Comparison of ENCODE assay signal across 8 cellular contexts in the genomic region with DNA sequence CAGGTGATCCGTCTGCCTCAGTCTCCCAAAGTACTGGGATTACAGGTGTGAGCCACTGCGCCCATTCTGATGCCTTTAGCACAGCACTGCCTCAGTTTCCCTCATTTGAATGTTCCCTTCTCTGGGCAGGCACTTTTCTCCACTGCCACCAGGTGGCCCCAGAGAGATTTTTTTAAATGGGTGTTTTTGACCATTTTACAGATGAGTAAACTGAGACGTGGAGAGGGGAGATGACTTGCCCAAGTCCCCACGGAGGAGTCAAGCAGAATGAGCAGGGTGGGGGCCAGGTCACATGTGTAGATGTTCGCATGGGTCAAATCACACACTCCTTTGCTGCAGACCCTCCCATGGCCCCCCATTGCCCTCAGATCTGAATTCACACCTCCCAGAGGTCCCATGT. TPM values are rescaled to one million over a fixed set of nuclear protein-coding genes. Genes with fewer than 3 reads are reported as not detected.
DNase-seq lines count a peak whose midpoint lies in the region; ATAC-seq, FAIRE-seq and TF ChIP-seq lines count a peak whose summit lies in the region.

No MANE protein-coding gene starts in this region.

- peaks cover 5% of the 10 kb centered on the region for H3K36me3 Mint-ChIP-seq in Caco-2 (ENCODE audit: insufficient read depth, unreplicated experiment)
- peaks cover 2% of the 10 kb centered on the region for H3K36me3 Mint-ChIP-seq in chondrocyte (ENCODE audit: low read depth)
- H3K36me3 Mint-ChIP-seq in neural crest cell (ENCODE audit: low read depth): no peaks in the 10 kb centered on the region
- no peaks in the 10 kb centered on the region for H3K36me3 Mint-ChIP-seq in activated naive CD4-positive, alpha-beta T cell treated with anti-CD3 and anti-CD28 coated beads, Interleukin-2, amount 10 ng/mL, durations not matched to agents 7 days and 5 days
- H3K36me3 Mint-ChIP-seq in activated T-helper 1 cell treated with anti-CD3 and anti-CD28 coated beads, Interleukin-12 subunit alpha, Interleukin-12 subunit beta, Interleukin-2, Interleukin-4 antibody, amounts not matched to agents 30 ng/mL and 10 ng/mL and 1 ng/mL, durations not matched to agents 14 hours and 24 hours and 36 hours (ENCODE audit: low read depth): peaks cover 3% of the 10 kb centered on the region

- FAIRE-seq in urothelium cell line (lab: Jason Lieb, UNC): no peak

- H3K4me3 Mint-ChIP-seq in Caco-2 (ENCODE audit: unreplicated experiment) (no peak overlapping the region), chondrocyte (ENCODE audit: unreplicated experiment) (no peak overlapping the region), neural crest cell (no peak overlapping the region)
- H3K4me3 Mint-ChIP-seq in activated naive CD4-positive, alpha-beta T cell treated with anti-CD3 and anti-CD28 coated beads, Interleukin-2, amount 10 ng/mL, durations not matched to agents 7 days and 5 days: no peak overlapping the region
- no peak overlapping the region for H3K4me3 Mint-ChIP-seq in activated T-helper 1 cell treated with anti-CD3 and anti-CD28 coated beads, Interleukin-12 subunit alpha, Interleukin-12 subunit beta, Interleukin-2, Interleukin-4 antibody, amounts not matched to agents 30 ng/mL and 10 ng/mL and 1 ng/mL, durations not matched to agents 14 hours and 24 hours and 36 hours

- H3K4me3 ChIP-seq in Caco-2 (ENCODE audit: low read depth, low read length): no peak overlapping the region
- no peak overlapping the region for H3K4me3 ChIP-seq in KMS-11 (IDR thresholded peaks at IDR 0.05; ENCODE audit: insufficient read depth, low read depth, low read length)

- peaks cover 3% of the 10 kb centered on the region for H3K27me3 Mint-ChIP-seq in Caco-2 (ENCODE audit: insufficient read depth, unreplicated experiment)
- peaks cover 14% of the 10 kb centered on the region for H3K27me3 Mint-ChIP-seq in chondrocyte (ENCODE audit: low read depth)
- H3K27me3 Mint-ChIP-seq in neural crest cell (ENCODE audit: low read depth): peaks cover 83% of the 10 kb centered on the region
- peaks cover 90% of the 10 kb centered on the region for H3K27me3 Mint-ChIP-seq in activated naive CD4-positive, alpha-beta T cell treated with anti-CD3 and anti-CD28 coated beads, Interleukin-2, amount 10 ng/mL, durations not matched to agents 7 days and 5 days
- peaks cover 65% of the 10 kb centered on the region for H3K27me3 Mint-ChIP-seq in activated T-helper 1 cell treated with anti-CD3 and anti-CD28 coated beads, Interleukin-12 subunit alpha, Interleukin-12 subunit beta, Interleukin-2, Interleukin-4 antibody, amounts not matched to agents 30 ng/mL and 10 ng/mL and 1 ng/mL, durations not matched to agents 14 hours and 24 hours and 36 hours (ENCODE audit: insufficient read depth)

- H3K9me3 ChIP-seq in Caco-2: no peaks in the 10 kb centered on the region

- H3K27ac ChIP-seq in KMS-11: no peak overlapping the region

- CTCF ChIA-PET in Caco-2 (lab: Charles Lee): no interaction called here
- CTCF ChIA-PET in activated naive CD4-positive, alpha-beta T cell treated with anti-CD3 and anti-CD28 coated beads, Interleukin-2, amount 10 ng/mL, durations not matched to agents 7 days and 5 days (lab: Charles Lee): no interaction called here

- no peak for ATAC-seq in GM18498 (IDR thresholded peaks at IDR 0.05; ENCODE audit: unreplicated experiment)

- H3K79me2 ChIP-seq in KMS-11 (ENCODE audit: insufficient read depth, low read depth): no peaks in the 10 kb centered on the region

- POLR2A ChIA-PET in Caco-2 (lab: Charles Lee): no interaction called here

- H3K4me1 Mint-ChIP-seq in Caco-2 (ENCODE audit: low read depth, unreplicated experiment): peaks cover 6% of the 10 kb centered on the region
- H3K4me1 Mint-ChIP-seq in chondrocyte (ENCODE audit: low read depth): peaks cover 38% of the 10 kb centered on the region
- peaks cover 9% of the 10 kb centered on the region for H3K4me1 Mint-ChIP-seq in neural crest cell
- H3K4me1 Mint-ChIP-seq in activated naive CD4-positive, alpha-beta T cell treated with anti-CD3 and anti-CD28 coated beads, Interleukin-2, amount 10 ng/mL, durations not matched to agents 7 days and 5 days: peaks cover 20% of the 10 kb centered on the region
- peaks cover 13% of the 10 kb centered on the region for H3K4me1 Mint-ChIP-seq in activated T-helper 1 cell treated with anti-CD3 and anti-CD28 coated beads, Interleukin-12 subunit alpha, Interleukin-12 subunit beta, Interleukin-2, Interleukin-4 antibody, amounts not matched to agents 30 ng/mL and 10 ng/mL and 1 ng/mL, durations not matched to agents 14 hours and 24 hours and 36 hours (ENCODE audit: low read depth)

- no peak overlapping the region for H2AFZ ChIP-seq in KMS-11 (ENCODE audit: low read depth)

- no TSS peak for BruUV-seq in Caco-2 (replicated peaks; lab: Mats Ljungman, UMichigan)

- H3K9me3 Mint-ChIP-seq in Caco-2 (ENCODE audit: unreplicated experiment) (no peaks in the 10 kb centered on the region), chondrocyte (ENCODE audit: low read depth) (peaks cover 7% of the 10 kb centered on the region), neural crest cell (no peaks in the 10 kb centered on the region)
- peaks cover 5% of the 10 kb centered on the region for H3K9me3 Mint-ChIP-seq in activated naive CD4-positive, alpha-beta T cell treated with anti-CD3 and anti-CD28 coated beads, Interleukin-2, amount 10 ng/mL, durations not matched to agents 7 days and 5 days
- H3K9me3 Mint-ChIP-seq in activated T-helper 1 cell treated with anti-CD3 and anti-CD28 coated beads, Interleukin-12 subunit alpha, Interleukin-12 subunit beta, Interleukin-2, Interleukin-4 antibody, amounts not matched to agents 30 ng/mL and 10 ng/mL and 1 ng/mL, durations not matched to agents 14 hours and 24 hours and 36 hours: no peaks in the 10 kb centered on the region

- intact Hi-C loops in Caco-2 (cut with micrococcal nuclease; ENCODE audit: unreplicated experiment): loop anchor here (2.0 kb wide), 1 partner anchor 23 kb away; no protein-coding TSS in a partner anchor
- intact Hi-C loops in activated T-helper 1 cell treated with anti-CD3 and anti-CD28 coated beads, Interleukin-12 subunit alpha, Interleukin-12 subunit beta, Interleukin-2, Interleukin-4 antibody, amounts not matched to agents 30 ng/mL and 10 ng/mL and 1 ng/mL, durations not matched to agents 14 hours and 24 hours and 36 hours (cut with micrococcal nuclease): loop anchor here (1.0 to 5.0 kb wide), 2 partner anchors 22 to 163 kb away; no protein-coding TSS in a partner anchor

- H3K27ac Mint-ChIP-seq in Caco-2 (ENCODE audit: unreplicated experiment): no peak overlapping the region
- no peak overlapping the region for H3K27ac Mint-ChIP-seq in chondrocyte (ENCODE audit: unreplicated experiment)
- H3K27ac Mint-ChIP-seq in neural crest cell (ENCODE audit: unreplicated experiment): no peak overlapping the region
- no peak overlapping the region for H3K27ac Mint-ChIP-seq in activated naive CD4-positive, alpha-beta T cell treated with anti-CD3 and anti-CD28 coated beads, Interleukin-2, amount 10 ng/mL, durations not matched to agents 7 days and 5 days
- no peak overlapping the region for H3K27ac Mint-ChIP-seq in activated T-helper 1 cell treated with anti-CD3 and anti-CD28 coated beads, Interleukin-12 subunit alpha, Interleukin-12 subunit beta, Interleukin-2, Interleukin-4 antibody, amounts not matched to agents 30 ng/mL and 10 ng/mL and 1 ng/mL, durations not matched to agents 14 hours and 24 hours and 36 hours

- DNase-seq in Caco-2: no peak
- DNase-seq in chondrocyte (ENCODE audit: low spot score): no peak
- DNase-seq in neural crest cell (ENCODE audit: low read depth, low spot score): no peak
- no peak for DNase-seq in activated naive CD4-positive, alpha-beta T cell treated with anti-CD3 and anti-CD28 coated beads, Interleukin-2, amount 10 ng/mL, durations not matched to agents 7 days and 5 days
- DNase-seq in urothelium cell line (ENCODE audit: low spot score): no peak
- DNase-seq in activated T-helper 1 cell treated with anti-CD3 and anti-CD28 coated beads, Interleukin-12 subunit alpha, Interleukin-12 subunit beta, Interleukin-2, Interleukin-4 antibody, amounts not matched to agents 30 ng/mL and 10 ng/mL and 1 ng/mL, durations not matched to agents 14 hours and 24 hours and 36 hours (ENCODE audit: low spot score): no peak

- H3K4me1 ChIP-seq in Caco-2: 0 out of 2 replicates have a peak, but pooled peaks cover 8% of the 10 kb centered on the region
- peaks cover 7% of the 10 kb centered on the region for H3K4me1 ChIP-seq in KMS-11 (ENCODE audit: low read depth, poor library complexity, severe bottlenecking)

- H3K27me3 ChIP-seq in Caco-2 (replicated peaks; ENCODE audit: control insufficient read depth, insufficient read depth, low read length): no peaks in the 10 kb centered on the region
- H3K27me3 ChIP-seq in KMS-11 (ENCODE audit: insufficient read depth, low read depth): peaks cover 70% of the 10 kb centered on the region

- H3K36me3 ChIP-seq in Caco-2 (ENCODE audit: control insufficient read depth, insufficient read depth, low read length) (no peaks in the 10 kb centered on the region), KMS-11 (ENCODE audit: insufficient read depth) (no peaks in the 10 kb centered on the region)

- peak; percentile 15 to 40 for TF ChIP-seq CTCF in Caco-2 (IDR thresholded peaks at IDR 0.05; ENCODE audit: insufficient read depth in 1 of 2, low read depth in 1 of 2, low read length in 1 of 2, severe bottlenecking in 1 of 2, unreplicated experiment in 1 of 2)
- peak; percentile 69 for TF ChIP-seq CTCF in KMS-11 (conservative IDR thresholded peaks at IDR 0.05; ENCODE audit: low read depth, low read length)
- TF ChIP-seq CTCF in chondrocyte (IDR thresholded peaks at IDR 0.05): peak; percentile 75
- peak; percentile 58 for TF ChIP-seq CTCF in neural crest cell (conservative IDR thresholded peaks at IDR 0.05)

- H4K20me1 ChIP-seq in KMS-11 (ENCODE audit: insufficient read depth): no peaks in the 10 kb centered on the region

- no peak overlapping the region for H3K9ac ChIP-seq in KMS-11

- H3K4me2 ChIP-seq in KMS-11: no peak overlapping the region

RNA-seq across cellular contexts. Expression of gene PDE4C, which starts 3.2 kb away (rescaled TPM):
- total RNA-seq in Caco-2 (2022): 0.36 and 0.46 TPM in 2 replicates
- total RNA-seq in chondrocyte: 2.9 to 3.4 TPM in 2 of 3 replicates, not detected in the other
- 0.09 and 0.25 TPM in 2 replicates for total RNA-seq in neural crest cell
- total RNA-seq in activated T-helper 1 cell treated with anti-CD3 and anti-CD28 coated beads, Interleukin-12 subunit alpha, Interleukin-12 subunit beta, Interleukin-2, Interleukin-4 antibody, amounts not matched to agents 30 ng/mL and 10 ng/mL and 1 ng/mL, durations not matched to agents 14 hours and 24 hours and 36 hours: not detected in 2 replicates

RNA-seq across cellular contexts. Expression of gene RAB3A, which starts 25.6 kb away (rescaled TPM):
- 2.3 and 3.9 TPM in 2 replicates for total RNA-seq in Caco-2 (2022)
- total RNA-seq in chondrocyte: 3.4 to 6.1 TPM (median 3.8 TPM) in 3 replicates
- total RNA-seq in neural crest cell: 9.2 and 9.9 TPM in 2 replicates
- total RNA-seq in activated T-helper 1 cell treated with anti-CD3 and anti-CD28 coated beads, Interleukin-12 subunit alpha, Interleukin-12 subunit beta, Interleukin-2, Interleukin-4 antibody, amounts not matched to agents 30 ng/mL and 10 ng/mL and 1 ng/mL, durations not matched to agents 14 hours and 24 hours and 36 hours: 7.2 and 11.0 TPM in 2 replicates

RNA-seq across cellular contexts. Expression of gene MPV17L2, which starts 36.5 kb away (rescaled TPM):
- 14.1 and 16.6 TPM in 2 replicates for total RNA-seq in Caco-2 (2022)
- 10.9 to 14.2 TPM (median 12.8 TPM) in 3 replicates for total RNA-seq in chondrocyte
- total RNA-seq in neural crest cell: 16.9 and 17.2 TPM in 2 replicates
- total RNA-seq in activated T-helper 1 cell treated with anti-CD3 and anti-CD28 coated beads, Interleukin-12 subunit alpha, Interleukin-12 subunit beta, Interleukin-2, Interleukin-4 antibody, amounts not matched to agents 30 ng/mL and 10 ng/mL and 1 ng/mL, durations not matched to agents 14 hours and 24 hours and 36 hours: 19.2 and 23.3 TPM in 2 replicates

RNA-seq across cellular contexts. Expression of gene IQCN, which starts 44.8 kb away (rescaled TPM):
- total RNA-seq in Caco-2 (2022) (1.5 and 2.1 TPM in 2 replicates), chondrocyte (1.6 to 4.0 TPM (median 2.4 TPM) in 3 replicates), neural crest cell (2.2 and 2.5 TPM in 2 replicates)
- 2.8 and 3.2 TPM in 2 replicates for total RNA-seq in activated T-helper 1 cell treated with anti-CD3 and anti-CD28 coated beads, Interleukin-12 subunit alpha, Interleukin-12 subunit beta, Interleukin-2, Interleukin-4 antibody, amounts not matched to agents 30 ng/mL and 10 ng/mL and 1 ng/mL, durations not matched to agents 14 hours and 24 hours and 36 hours

RNA-seq across cellular contexts. Expression of gene JUND, which starts 51.9 kb away (rescaled TPM):
- total RNA-seq in Caco-2 (2022): 75.5 and 78.8 TPM in 2 replicates
- 129 to 181 TPM (median 176 TPM) in 3 replicates for total RNA-seq in chondrocyte
- 73.6 and 85.1 TPM in 2 replicates for total RNA-seq in neural crest cell
- 431 and 455 TPM in 2 replicates for total RNA-seq in activated T-helper 1 cell treated with anti-CD3 and anti-CD28 coated beads, Interleukin-12 subunit alpha, Interleukin-12 subunit beta, Interleukin-2, Interleukin-4 antibody, amounts not matched to agents 30 ng/mL and 10 ng/mL and 1 ng/mL, durations not matched to agents 14 hours and 24 hours and 36 hours
